Comparison of ENCODE assay signal across 11 cellular contexts in genomic region chr6:137951064-137951597, GRCh38.
A peak's percentile ranks its signal among the peaks of the same experiment; 100 is the strongest.
DNase-seq lines count a peak whose midpoint lies in the region; ATAC-seq and TF ChIP-seq lines count a peak whose summit lies in the region.
"Had no signal": no experiment of that assay in that cellular context is flagged by ENCODE, and none has a peak within 500 bp of the region (broad histone marks: within the 10 kb centered on the region; RNA-seq: fewer than 3 reads in every experiment).

No MANE protein-coding gene starts in this region.

- intact Hi-C loops in spleen (cut with DNase I; ENCODE audit: low total_unique reads), result no loop called here

- DNase-seq in SKM-1 treated with dmso at 0.1 percent for 144 hours (lab: John Stamatoyannopoulos, UW; ENCODE audit: unreplicated experiment), result peak; percentile 23
- no peak for DNase-seq in SKM-1 (lab: John Stamatoyannopoulos, UW; ENCODE audit: unreplicated experiment)
- peak; percentile 55 to 80 for DNase-seq in NOMO-1 (lab: John Stamatoyannopoulos, UW; ENCODE audit: unreplicated experiment in 2 of 2)
- peak; percentile 66 for DNase-seq in spleen
- no peak for DNase-seq in OCI-M2 (lab: John Stamatoyannopoulos, UW; ENCODE audit: unreplicated experiment)
- DNase-seq: GDM1, hippocampal formation, thyroid gland had no signal

- no peak overlapping the region for H3K4me3 ChIP-seq in spleen
- H3K4me3 ChIP-seq: thyroid gland had no signal

- no peak for TF ChIP-seq POLR2A in spleen (IDR thresholded peaks at IDR 0.05)

- TF ChIP-seq CTCF in spleen (IDR thresholded peaks at IDR 0.05 in 8 of 11, conservative IDR thresholded peaks at IDR 0.05 in 3 of 11), result no peak

- peaks cover 4 to 29% (median 17%) of the 10 kb centered on the region in 6 donors for H3K4me1 ChIP-seq in spleen
- H3K4me1 ChIP-seq: thyroid gland had no signal

- H3K27ac ChIP-seq in spleen, result no peak overlapping the region
- H3K27ac ChIP-seq: thyroid gland had no signal

- peak; percentile 48 for ATAC-seq in HG02870 (IDR thresholded peaks at IDR 0.05; ENCODE audit: unreplicated experiment)
- no peak for ATAC-seq in GM19023 (IDR thresholded peaks at IDR 0.05; ENCODE audit: unreplicated experiment)
- ATAC-seq in HG02970 (IDR thresholded peaks at IDR 0.05; ENCODE audit: low FRiP score, unreplicated experiment), result no peak

- H3K36me3 ChIP-seq in spleen, result no peaks in the 10 kb centered on the region
- H3K36me3 ChIP-seq: thyroid gland had no signal

- H3K27me3 ChIP-seq in spleen (replicated peaks in 1 of 7), result no peaks in the 10 kb centered on the region
- H3K27me3 ChIP-seq: thyroid gland had no signal

- WGBS in spleen, 5 donors, result 66 to 75% (median 70%) methylated on average over 3 of the region's 3 CpGs

- no peaks in the 10 kb centered on the region for H3K9me3 ChIP-seq in spleen
- H3K9me3 ChIP-seq: thyroid gland had no signal

Comparison
In these comparisons a context has a peak if more than half of its experiments do, and no peak if none do; other contexts are left out.
1. DNase-seq: peak in SKM-1 treated with dmso at 0.1 percent for 144 hours (single experiment), NOMO-1 (2 of 2) and spleen (single experiment); none in SKM-1 (single experiment) and OCI-M2 (single experiment).